29 cellular contexts compared by ENCODE assay signal in genomic region chr12:32970465-32971110, GRCh38.
"Had no signal": no experiment of that assay in that cellular context is flagged by ENCODE, and none has a peak within 500 bp of the region (broad histone marks: within the 10 kb centered on the region; RNA-seq: fewer than 3 reads in every experiment).

No MANE protein-coding gene starts in this region.

- H3K27ac Mint-ChIP-seq: immature natural killer cell; naive thymus-derived CD8-positive, alpha-beta T cell; progenitor cell of endocrine pancreas; stimulated activated memory B cell treated with anti-CD40 and anti-IgM and Interleukin-4, amounts not matched to agents 10 μg/mL and 1 μg/mL and 100 μg/mL, for 72 hours; stimulated activated naive CD8-positive, alpha-beta T cell treated with anti-CD3 and anti-CD28 coated beads, Interleukin-15, amount 100 ng/mL, for 72 hours had no signal

- H3K36me3 Mint-ChIP-seq: immature natural killer cell; naive thymus-derived CD8-positive, alpha-beta T cell; stimulated activated memory B cell treated with anti-CD40 and anti-IgM and Interleukin-4, amounts not matched to agents 10 μg/mL and 1 μg/mL and 100 μg/mL, for 72 hours had no signal

- H3K4me3 Mint-ChIP-seq: immature natural killer cell; naive thymus-derived CD8-positive, alpha-beta T cell; nephron; neural crest cell; stimulated activated memory B cell treated with anti-CD40 and anti-IgM and Interleukin-4, amounts not matched to agents 10 μg/mL and 1 μg/mL and 100 μg/mL, for 72 hours; stimulated activated naive CD8-positive, alpha-beta T cell treated with anti-CD3 and anti-CD28 coated beads, Interleukin-15, amount 100 ng/mL, for 72 hours had no signal

- ATAC-seq: left colon; left lung; lower lobe of right lung; naive thymus-derived CD8-positive, alpha-beta T cell; right lobe of liver; stimulated activated memory B cell treated with anti-CD40 and anti-IgM and Interleukin-4, amounts not matched to agents 10 μg/mL and 1 μg/mL and 100 μg/mL, for 72 hours; stimulated activated naive CD8-positive, alpha-beta T cell treated with anti-CD3 and anti-CD28 coated beads, Interleukin-15, amount 100 ng/mL, for 72 hours had no signal

- H3K79me2 ChIP-seq: parathyroid adenoma had no signal

- H3K9ac ChIP-seq: parathyroid adenoma had no signal

- H3K27me3 Mint-ChIP-seq: progenitor cell of endocrine pancreas; stimulated activated memory B cell treated with anti-CD40 and anti-IgM and Interleukin-4, amounts not matched to agents 10 μg/mL and 1 μg/mL and 100 μg/mL, for 72 hours; stimulated activated naive CD8-positive, alpha-beta T cell treated with anti-CD3 and anti-CD28 coated beads, Interleukin-15, amount 100 ng/mL, for 72 hours had no signal

- DNase-seq: hypothalamus; immature natural killer cell; kidney; left colon; left lung; lower lobe of right lung; mammary epithelial cell; mesenchymal stem cell; naive thymus-derived CD8-positive, alpha-beta T cell; nucleus accumbens; right lobe of liver; stimulated activated CD4-positive, alpha-beta T cell treated with anti-CD3 and anti-CD28 coated beads, Interleukin-1b, Interleukin-23, amount 100 ng/mL, for 48 hours; stimulated activated CD4-positive, alpha-beta T cell treated with anti-CD3 and anti-CD28 coated beads, Interleukin-2, amount 100 ng/mL, for 48 hours; stimulated activated CD4-positive, alpha-beta T cell treated with anti-CD3 and anti-CD28 coated beads, Interleukin-4, amount 100 ng/mL, for 4 hours; stimulated activated CD8-positive, alpha-beta memory T cell treated with anti-CD3 and anti-CD28 coated beads, Interleukin-4, amount 100 ng/mL, for 48 hours; stimulated activated naive CD4-positive, alpha-beta T cell treated with Interleukin-2 at 50 U/mL for 16 hours; stimulated activated naive CD8-positive, alpha-beta T cell treated with anti-CD3 and anti-CD28 coated beads, Interleukin-15, amount 100 ng/mL, for 72 hours; substantia nigra; upper lobe of left lung had no signal

- H3K4me3 ChIP-seq: left lung, lower lobe of right lung, right atrium auricular region, right lobe of liver, smooth muscle cell, tibial nerve, upper lobe of left lung, vagina had no signal

- H3K27ac ChIP-seq: left lung, lower lobe of right lung, parathyroid adenoma, right atrium auricular region, right lobe of liver, tibial nerve, upper lobe of left lung, vagina had no signal

- H3K36me3 ChIP-seq: left lung, lower lobe of right lung, right atrium auricular region, right lobe of liver, tibial nerve, upper lobe of left lung, vagina had no signal

- FAIRE-seq: islet of Langerhans, kidney had no signal

- H3K4me1 Mint-ChIP-seq: immature natural killer cell; naive thymus-derived CD8-positive, alpha-beta T cell; neural crest cell; stimulated activated memory B cell treated with anti-CD40 and anti-IgM and Interleukin-4, amounts not matched to agents 10 μg/mL and 1 μg/mL and 100 μg/mL, for 72 hours; stimulated activated naive CD8-positive, alpha-beta T cell treated with anti-CD3 and anti-CD28 coated beads, Interleukin-15, amount 100 ng/mL, for 72 hours had no signal

- H2AFZ ChIP-seq: parathyroid adenoma had no signal

- H3K9me3 ChIP-seq: left lung, lower lobe of right lung, right atrium auricular region, right lobe of liver, tibial nerve, upper lobe of left lung, vagina had no signal

- H3K4me1 ChIP-seq: left lung, lower lobe of right lung, parathyroid adenoma, right atrium auricular region, right lobe of liver, tibial nerve, upper lobe of left lung, vagina had no signal

- H3K27me3 ChIP-seq: left lung, right atrium auricular region, right lobe of liver, tibial nerve, upper lobe of left lung, vagina had no signal

- H3K4me2 ChIP-seq: smooth muscle cell had no signal

- H3K9me3 Mint-ChIP-seq: immature natural killer cell; naive thymus-derived CD8-positive, alpha-beta T cell; nephron; neural crest cell; stimulated activated memory B cell treated with anti-CD40 and anti-IgM and Interleukin-4, amounts not matched to agents 10 μg/mL and 1 μg/mL and 100 μg/mL, for 72 hours; stimulated activated naive CD8-positive, alpha-beta T cell treated with anti-CD3 and anti-CD28 coated beads, Interleukin-15, amount 100 ng/mL, for 72 hours had no signal
